ENCODE assay signal across 1 cellular context in the genomic region with DNA sequence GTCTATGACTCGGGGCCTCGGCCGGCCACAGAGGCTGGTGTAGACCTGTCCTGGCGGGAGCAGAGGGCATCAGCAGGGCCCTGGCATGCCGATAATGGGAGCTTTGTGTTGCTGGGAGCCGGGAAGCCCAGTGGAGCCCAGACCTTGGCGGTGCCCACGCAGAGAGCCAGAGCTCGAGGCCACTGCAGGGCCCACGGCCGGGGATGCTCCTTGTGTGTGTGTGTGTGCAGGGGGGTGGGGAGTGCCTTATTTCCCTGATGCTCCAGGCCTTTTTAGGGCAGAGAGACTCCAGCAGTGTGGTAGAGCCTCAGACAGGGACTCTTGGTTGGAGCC.
TF ChIP-seq lines count a peak whose summit lies in the region.

No MANE protein-coding gene starts in this region.

TF ChIP-seq in HepG2, 621 proteins besides CTCF, POLR2A, EP300 and RAD21:
- TF ChIP-seq, protein P1, sequence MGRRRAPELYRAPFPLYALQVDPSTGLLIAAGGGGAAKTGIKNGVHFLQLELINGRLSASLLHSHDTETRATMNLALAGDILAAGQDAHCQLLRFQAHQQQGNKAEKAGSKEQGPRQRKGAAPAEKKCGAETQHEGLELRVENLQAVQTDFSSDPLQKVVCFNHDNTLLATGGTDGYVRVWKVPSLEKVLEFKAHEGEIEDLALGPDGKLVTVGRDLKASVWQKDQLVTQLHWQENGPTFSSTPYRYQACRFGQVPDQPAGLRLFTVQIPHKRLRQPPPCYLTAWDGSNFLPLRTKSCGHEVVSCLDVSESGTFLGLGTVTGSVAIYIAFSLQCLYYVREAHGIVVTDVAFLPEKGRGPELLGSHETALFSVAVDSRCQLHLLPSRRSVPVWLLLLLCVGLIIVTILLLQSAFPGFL (CRISPR knock-in tag; IDR thresholded peaks at IDR 0.05): no peak
- TF ChIP-seq ZNF850 (CRISPR knock-in tag; conservative IDR thresholded peaks at IDR 0.05) (no peak), ZSCAN12 (CRISPR knock-in tag; IDR thresholded peaks at IDR 0.05) (no peak), ZNF563 (CRISPR knock-in tag; IDR thresholded peaks at IDR 0.05) (no peak), KLF6 (CRISPR knock-in tag; IDR thresholded peaks at IDR 0.05) (no peak), KAT8 (CRISPR knock-in tag; IDR thresholded peaks at IDR 0.05) (no peak), ZNF207 (IDR thresholded peaks at IDR 0.05; ENCODE audit: borderline replicate concordance) (no peak), HOXA5 (CRISPR knock-in tag; IDR thresholded peaks at IDR 0.05) (no peak), TCF7L2 (IDR thresholded peaks at IDR 0.05; ENCODE audit: low read depth, low read length) (no peak), THAP11 (CRISPR knock-in tag; IDR thresholded peaks at IDR 0.05) (no peak)
- TF ChIP-seq, protein P2, sequence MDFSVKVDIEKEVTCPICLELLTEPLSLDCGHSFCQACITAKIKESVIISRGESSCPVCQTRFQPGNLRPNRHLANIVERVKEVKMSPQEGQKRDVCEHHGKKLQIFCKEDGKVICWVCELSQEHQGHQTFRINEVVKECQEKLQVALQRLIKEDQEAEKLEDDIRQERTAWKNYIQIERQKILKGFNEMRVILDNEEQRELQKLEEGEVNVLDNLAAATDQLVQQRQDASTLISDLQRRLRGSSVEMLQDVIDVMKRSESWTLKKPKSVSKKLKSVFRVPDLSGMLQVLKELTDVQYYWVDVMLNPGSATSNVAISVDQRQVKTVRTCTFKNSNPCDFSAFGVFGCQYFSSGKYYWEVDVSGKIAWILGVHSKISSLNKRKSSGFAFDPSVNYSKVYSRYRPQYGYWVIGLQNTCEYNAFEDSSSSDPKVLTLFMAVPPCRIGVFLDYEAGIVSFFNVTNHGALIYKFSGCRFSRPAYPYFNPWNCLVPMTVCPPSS (IDR thresholded peaks at IDR 0.05): no peak
- TF ChIP-seq, protein P3, sequence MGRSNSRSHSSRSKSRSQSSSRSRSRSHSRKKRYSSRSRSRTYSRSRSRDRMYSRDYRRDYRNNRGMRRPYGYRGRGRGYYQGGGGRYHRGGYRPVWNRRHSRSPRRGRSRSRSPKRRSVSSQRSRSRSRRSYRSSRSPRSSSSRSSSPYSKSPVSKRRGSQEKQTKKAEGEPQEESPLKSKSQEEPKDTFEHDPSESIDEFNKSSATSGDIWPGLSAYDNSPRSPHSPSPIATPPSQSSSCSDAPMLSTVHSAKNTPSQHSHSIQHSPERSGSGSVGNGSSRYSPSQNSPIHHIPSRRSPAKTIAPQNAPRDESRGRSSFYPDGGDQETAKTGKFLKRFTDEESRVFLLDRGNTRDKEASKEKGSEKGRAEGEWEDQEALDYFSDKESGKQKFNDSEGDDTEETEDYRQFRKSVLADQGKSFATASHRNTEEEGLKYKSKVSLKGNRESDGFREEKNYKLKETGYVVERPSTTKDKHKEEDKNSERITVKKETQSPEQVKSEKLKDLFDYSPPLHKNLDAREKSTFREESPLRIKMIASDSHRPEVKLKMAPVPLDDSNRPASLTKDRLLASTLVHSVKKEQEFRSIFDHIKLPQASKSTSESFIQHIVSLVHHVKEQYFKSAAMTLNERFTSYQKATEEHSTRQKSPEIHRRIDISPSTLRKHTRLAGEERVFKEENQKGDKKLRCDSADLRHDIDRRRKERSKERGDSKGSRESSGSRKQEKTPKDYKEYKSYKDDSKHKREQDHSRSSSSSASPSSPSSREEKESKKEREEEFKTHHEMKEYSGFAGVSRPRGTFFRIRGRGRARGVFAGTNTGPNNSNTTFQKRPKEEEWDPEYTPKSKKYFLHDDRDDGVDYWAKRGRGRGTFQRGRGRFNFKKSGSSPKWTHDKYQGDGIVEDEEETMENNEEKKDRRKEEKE (IDR thresholded peaks at IDR 0.05): no peak
- TF ChIP-seq, protein P4, sequence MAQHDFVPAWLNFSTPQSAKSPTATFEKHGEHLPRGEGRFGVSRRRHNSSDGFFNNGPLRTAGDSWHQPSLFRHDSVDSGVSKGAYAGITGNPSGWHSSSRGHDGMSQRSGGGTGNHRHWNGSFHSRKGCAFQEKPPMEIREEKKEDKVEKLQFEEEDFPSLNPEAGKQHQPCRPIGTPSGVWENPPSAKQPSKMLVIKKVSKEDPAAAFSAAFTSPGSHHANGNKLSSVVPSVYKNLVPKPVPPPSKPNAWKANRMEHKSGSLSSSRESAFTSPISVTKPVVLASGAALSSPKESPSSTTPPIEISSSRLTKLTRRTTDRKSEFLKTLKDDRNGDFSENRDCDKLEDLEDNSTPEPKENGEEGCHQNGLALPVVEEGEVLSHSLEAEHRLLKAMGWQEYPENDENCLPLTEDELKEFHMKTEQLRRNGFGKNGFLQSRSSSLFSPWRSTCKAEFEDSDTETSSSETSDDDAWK (CRISPR knock-in tag; IDR thresholded peaks at IDR 0.05): no peak
